In genomic region chr5:76345582-76345981, GRCh38 we compare ENCODE assay signal across 18 cellular contexts.
"Had no signal": no experiment of that assay in that cellular context is flagged by ENCODE, and none has a peak within 500 bp of the region (broad histone marks: within the 10 kb centered on the region; RNA-seq: fewer than 3 reads in every experiment).

No MANE protein-coding gene starts in this region.

- H3K36me3 ChIP-seq: cardiac muscle cell, left ventricle myocardium inferior, prostate gland, right atrium auricular region, upper lobe of left lung had no signal

- H3K9me3 ChIP-seq: left ventricle myocardium inferior, prostate gland, right atrium auricular region, upper lobe of left lung had no signal

- H3K4me3 ChIP-seq: cardiac muscle cell, left ventricle myocardium inferior, prostate gland, right atrium auricular region, upper lobe of left lung had no signal

- ATAC-seq: natural killer cell treated with Interleukin-12 subunit alpha and Interleukin-12 subunit beta and Interleukin-15 and Interleukin-18, amount 100 ng/mL, for 72 hours had no signal

- H3K27me3 ChIP-seq: cardiac muscle cell, right atrium auricular region, upper lobe of left lung had no signal

- DNase-seq: activated B cell treated with CpG ODN at 0.5 μM for 24 hours; activated CD4-positive, alpha-beta memory T cell treated with anti-CD3 and anti-CD28 coated beads for 36 hours; activated CD4-positive, alpha-beta T cell treated with anti-CD3 and anti-CD28 coated beads for 4 hours; activated effector memory CD4-positive, alpha-beta T cell treated with Interleukin-2 at 50 U/mL for 16 hours; activated naive CD4-positive, alpha-beta T cell treated with anti-CD3 and anti-CD28 coated beads, Interleukin-2, amount 10 ng/mL, durations not matched to agents 7 days and 5 days; activated T-cell treated with anti-CD3 and anti-CD28 coated beads, Interleukin-2, amount 50 U/mL, for 48 hours; amygdala; foreskin melanocyte; kidney glomerular epithelial cell; left ventricle myocardium inferior; stimulated activated CD4-positive, alpha-beta T cell treated with anti-CD3 and anti-CD28 coated beads, Interleukin-4, amount 100 ng/mL, for 24 hours; stimulated activated naive CD4-positive, alpha-beta T cell treated with Interleukin-2 at 50 U/mL for 16 hours; T1000; upper lobe of left lung had no signal

- H3K27ac ChIP-seq: cardiac muscle cell, left ventricle myocardium inferior, prostate gland, right atrium auricular region, upper lobe of left lung had no signal

- H3K4me1 ChIP-seq: left ventricle myocardium inferior, prostate gland, right atrium auricular region had no signal
